Comparison of ENCODE assay signal across 8 cellular contexts in genomic region chr11:67316882-67317364, GRCh38. TPM values are rescaled to one million over a fixed set of nuclear protein-coding genes. Genes with fewer than 3 reads are reported as not detected.
DNase-seq lines count a peak whose midpoint lies in the region; ATAC-seq and TF ChIP-seq lines count a peak whose summit lies in the region.

No MANE protein-coding gene starts in this region.

- CTCF ChIA-PET in activated CD8-positive, alpha-beta T cell treated with anti-CD3 and anti-CD28 coated beads for 36 hours (lab: Charles Lee): interaction anchor here (0.6 to 5.7 kb wide), 27 partner anchors 9 to 341 kb away, joined by 3 to 65 read pairs (median 5); partner anchors contain the start of genes ANKRD13D, GRK2, GSTP1 and POLD4

- H3K36me3 Mint-ChIP-seq in T-helper 2 cell treated with Interferon-gamma antibody and Interleukin-4, amounts not matched to agents 5 μg/mL and 100 μg/mL, for 36 hours (ENCODE audit: low read depth): no peaks in the 10 kb centered on the region
- H3K36me3 Mint-ChIP-seq in activated CD8-positive, alpha-beta T cell treated with anti-CD3 and anti-CD28 coated beads for 36 hours (ENCODE audit: low read depth): peaks cover 2% of the 10 kb centered on the region

- peak overlapping the region; percentile 97 for H3K27ac Mint-ChIP-seq in T-helper 2 cell treated with Interferon-gamma antibody and Interleukin-4, amounts not matched to agents 5 μg/mL and 100 μg/mL, for 36 hours
- peak overlapping the region; percentile 97 for H3K27ac Mint-ChIP-seq in activated CD8-positive, alpha-beta T cell treated with anti-CD3 and anti-CD28 coated beads for 36 hours

- peak overlapping the region; percentile 68 to 94 (median 78) for H3K4me3 ChIP-seq in heart right ventricle
- peak overlapping the region; percentile 53 to 80 (median 72) for H3K4me3 ChIP-seq in sigmoid colon

- no peaks in the 10 kb centered on the region for H3K27me3 ChIP-seq in heart right ventricle
- no peaks in the 10 kb centered on the region for H3K27me3 ChIP-seq in sigmoid colon

- no peak for TF ChIP-seq CTCF in activated CD8-positive, alpha-beta T cell treated with anti-CD3 and anti-CD28 coated beads for 36 hours (IDR thresholded peaks at IDR 0.05)
- TF ChIP-seq CTCF in heart right ventricle (IDR thresholded peaks at IDR 0.05): no peak
- TF ChIP-seq CTCF in sigmoid colon (IDR thresholded peaks at IDR 0.05): no peak

- no peak for DNase-seq in T-helper 2 cell treated with Interferon-gamma antibody and Interleukin-4, amounts not matched to agents 5 μg/mL and 100 μg/mL, for 36 hours (ENCODE audit: low spot score)
- DNase-seq in T-helper 2 cell: no peak
- no peak for DNase-seq in activated CD8-positive, alpha-beta T cell treated with anti-CD3 and anti-CD28 coated beads for 36 hours
- DNase-seq in heart right ventricle: no peak
- DNase-seq in sigmoid colon: no peak
- DNase-seq in Ammon's horn (ENCODE audit: low spot score): no peak

- ATAC-seq in HG03354 (IDR thresholded peaks at IDR 0.05; ENCODE audit: poor library complexity, severe bottlenecking, unreplicated experiment): peak; percentile 29
- ATAC-seq in activated CD8-positive, alpha-beta T cell treated with anti-CD3 and anti-CD28 coated beads for 36 hours: peak; percentile 22
- ATAC-seq in heart right ventricle: peak; percentile 58 to 77 (median 70)
- no peak for ATAC-seq in GM18517 (IDR thresholded peaks at IDR 0.05; ENCODE audit: unreplicated experiment)

- POLR2A ChIA-PET in activated CD8-positive, alpha-beta T cell treated with anti-CD3 and anti-CD28 coated beads for 36 hours (lab: Charles Lee): interaction anchor here (0.6 to 2.6 kb wide), 16 partner anchors 9 to 81 kb away, joined by 3 to 21 read pairs (median 5); partner anchors contain the start of genes ANKRD13D and RAD9A

- TF ChIP-seq EP300 in sigmoid colon (IDR thresholded peaks at IDR 0.05): no peak

- H3K4me1 ChIP-seq in heart right ventricle (peaks cover 4 to 34% (median 19%) of the 10 kb centered on the region in 9 donors), sigmoid colon (peaks cover 0 to 34% (median 26%) of the 10 kb centered on the region in 4 donors)

- H3K36me3 ChIP-seq in heart right ventricle: peaks cover 0 to 2% (median 0%) of the 10 kb centered on the region in 9 donors
- no peaks in the 10 kb centered on the region for H3K36me3 ChIP-seq in sigmoid colon

- peaks cover 9% of the 10 kb centered on the region for H3K27me3 Mint-ChIP-seq in T-helper 2 cell treated with Interferon-gamma antibody and Interleukin-4, amounts not matched to agents 5 μg/mL and 100 μg/mL, for 36 hours (ENCODE audit: low read depth)
- H3K27me3 Mint-ChIP-seq in activated CD8-positive, alpha-beta T cell treated with anti-CD3 and anti-CD28 coated beads for 36 hours: no peaks in the 10 kb centered on the region

- 1% methylated on average over 20 of the region's 20 CpGs for WGBS in heart right ventricle, 2 donors
- 0 to 1% methylated on average over 20 of the region's 20 CpGs for WGBS in sigmoid colon, 2 donors

- TF ChIP-seq POLR2A in sigmoid colon (IDR thresholded peaks at IDR 0.05): no peak

- H3K4me1 Mint-ChIP-seq in T-helper 2 cell treated with Interferon-gamma antibody and Interleukin-4, amounts not matched to agents 5 μg/mL and 100 μg/mL, for 36 hours (ENCODE audit: low read depth): peaks cover 34% of the 10 kb centered on the region
- H3K4me1 Mint-ChIP-seq in activated CD8-positive, alpha-beta T cell treated with anti-CD3 and anti-CD28 coated beads for 36 hours (ENCODE audit: low read depth): peaks cover 21% of the 10 kb centered on the region

- H3K27ac ChIP-seq in heart right ventricle (peak overlapping the region; percentile 84 to 97 (median 94)), sigmoid colon (peak overlapping the region; percentile 85 to 98 (median 90))

- H3K9me3 Mint-ChIP-seq in T-helper 2 cell treated with Interferon-gamma antibody and Interleukin-4, amounts not matched to agents 5 μg/mL and 100 μg/mL, for 36 hours: no peaks in the 10 kb centered on the region
- no peaks in the 10 kb centered on the region for H3K9me3 Mint-ChIP-seq in activated CD8-positive, alpha-beta T cell treated with anti-CD3 and anti-CD28 coated beads for 36 hours

- H3K4me3 Mint-ChIP-seq in T-helper 2 cell treated with Interferon-gamma antibody and Interleukin-4, amounts not matched to agents 5 μg/mL and 100 μg/mL, for 36 hours: peak overlapping the region; percentile 89
- peak overlapping the region; percentile 94 for H3K4me3 Mint-ChIP-seq in activated CD8-positive, alpha-beta T cell treated with anti-CD3 and anti-CD28 coated beads for 36 hours

- no peaks in the 10 kb centered on the region for H3K9me3 ChIP-seq in heart right ventricle
- no peaks in the 10 kb centered on the region for H3K9me3 ChIP-seq in sigmoid colon

- intact Hi-C loops in activated CD8-positive, alpha-beta T cell treated with anti-CD3 and anti-CD28 coated beads for 36 hours (cut with micrococcal nuclease): loop anchor here (2.0 kb wide), 1 partner anchor 48 kb away; no protein-coding TSS in a partner anchor
- intact Hi-C loops in heart right ventricle (cut with DNase I) (loop anchor here (1.0 to 10.0 kb wide), 11 partner anchors 28 to 232 kb away; partner anchors contain the start of genes GRK2 (in 8 of the 10) and ANKRD13D (in 1 of the 10)), sigmoid colon (cut with DNase I) (loop anchor here (1.0 to 5.0 kb wide), 3 partner anchors 28 to 235 kb away; partner anchors contain the start of genes ANKRD13D and GRK2)

RNA-seq across cellular contexts. Expression of gene SSH3, which starts 13.6 kb away (rescaled TPM):
- 1 to 10 TPM; 7.4 to 9.1 TPM for total RNA-seq in activated CD8-positive, alpha-beta T cell treated with anti-CD3 and anti-CD28 coated beads for 36 hours
- 10 to 100 TPM; 11.9 to 21.2 (median 15.6) TPM for total RNA-seq in heart right ventricle
- 10 to 100 TPM in 1 of 2 donors, 1 to 10 TPM in 1; 7.8 to 15.5 TPM for polyA plus RNA-seq in heart right ventricle
- total RNA-seq in sigmoid colon: 10 to 100 TPM; 20.0 to 37.7 (median 26.6) TPM
- 10 to 100 TPM; 15.6 to 39.0 (median 21.3) TPM for polyA plus RNA-seq in sigmoid colon

RNA-seq across cellular contexts. Expression of gene ANKRD13D, which starts 27.8 kb away (rescaled TPM):
- 10 to 100 TPM; 75.4 to 78.7 TPM for total RNA-seq in activated CD8-positive, alpha-beta T cell treated with anti-CD3 and anti-CD28 coated beads for 36 hours
- total RNA-seq in heart right ventricle: 10 to 100 TPM in 6 of 10 donors, 1 to 10 TPM in 4; 7.9 to 21.0 (median 12.3) TPM
- polyA plus RNA-seq in heart right ventricle: 10 to 100 TPM; 14.2 to 39.4 TPM
- total RNA-seq in sigmoid colon: 10 to 100 TPM; 23.9 to 45.7 (median 24.2) TPM
- polyA plus RNA-seq in sigmoid colon: 10 to 100 TPM in 2 of 3 donors, 1 to 10 TPM in 1; 9.0 to 42.2 (median 16.8) TPM

RNA-seq across cellular contexts. Expression of gene POLD4, which starts 36.4 kb away (rescaled TPM):
- 10 to 100 TPM; 34.1 to 36.1 TPM for total RNA-seq in activated CD8-positive, alpha-beta T cell treated with anti-CD3 and anti-CD28 coated beads for 36 hours
- total RNA-seq in heart right ventricle: 10 to 100 TPM; 30.4 to 80.1 (median 39.6) TPM
- polyA plus RNA-seq in heart right ventricle: 100 to 1,000 TPM in 1 of 2 donors, 10 to 100 TPM in 1; 66.6 to 214 TPM
- total RNA-seq in sigmoid colon: 10 to 100 TPM; 48.5 to 78.9 (median 67.0) TPM
- polyA plus RNA-seq in sigmoid colon: 100 to 1,000 TPM; 381 to 748 (median 498) TPM

RNA-seq across cellular contexts. Expression of gene GRK2, which starts 50.6 kb away (rescaled TPM):
- total RNA-seq in activated CD8-positive, alpha-beta T cell treated with anti-CD3 and anti-CD28 coated beads for 36 hours: 100 to 1,000 TPM; 303 to 305 TPM
- total RNA-seq in heart right ventricle (10 to 100 TPM; 34.2 to 60.9 (median 44.0) TPM), sigmoid colon (10 to 100 TPM; 32.1 to 48.2 (median 38.9) TPM)
- polyA plus RNA-seq in heart right ventricle (10 to 100 TPM; 48.0 to 65.0 TPM), sigmoid colon (100 to 1,000 TPM in 1 of 3 donors, 10 to 100 TPM in 2; 88.3 to 152 (median 92.0) TPM)

RNA-seq across cellular contexts. Expression of gene CLCF1, which starts 56.5 kb away (rescaled TPM):
- under 1 TPM; 0.79 to 0.81 TPM for total RNA-seq in activated CD8-positive, alpha-beta T cell treated with anti-CD3 and anti-CD28 coated beads for 36 hours
- total RNA-seq in heart right ventricle (1 to 10 TPM in 6 of 10 donors, under 1 TPM in 4; 0.31 to 2.2 (median 1.0) TPM), sigmoid colon (10 to 100 TPM in 1 of 4 donors, 1 to 10 TPM in 3; 2.9 to 49.8 (median 6.6) TPM)
- polyA plus RNA-seq in heart right ventricle (10 to 100 TPM in 1 of 2 donors, 1 to 10 TPM in 1; 2.6 to 12.3 TPM), sigmoid colon (1 to 10 TPM in 2 of 3 donors, under 1 TPM in 1; 0.92 to 6.5 (median 2.4) TPM)
